Comparison of ENCODE assay signal across 11 cellular contexts in genomic region chr19:55224679-55225414, GRCh38. TPM values are rescaled to one million over a fixed set of nuclear protein-coding genes. Genes with fewer than 3 reads are reported as not detected.
"Had no signal": no experiment of that assay in that cellular context is flagged by ENCODE, and none has a peak within 500 bp of the region (broad histone marks: within the 10 kb centered on the region; RNA-seq: fewer than 3 reads in every experiment).

No MANE protein-coding gene starts in this region.

RNA-seq across cellular contexts. Expression of gene PTPRH, which starts 15.5 kb away (rescaled TPM):
- total RNA-seq: activated CD8-positive, alpha-beta memory T cell treated with anti-CD3 and anti-CD28 coated beads, Interleukin-2, amount 10 ng/mL, durations not matched to agents 7 days and 5 days; activated CD8-positive, alpha-beta T cell treated with anti-CD3 and anti-CD28 coated beads, Interleukin-2, amount 10 ng/mL, durations not matched to agents 7 days and 5 days; activated naive CD8-positive, alpha-beta T cell treated with anti-CD3 and anti-CD28 coated beads, Interleukin-2, amount 10 ng/mL, durations not matched to agents 7 days and 5 days; activated T-cell treated with anti-CD3 and anti-CD28 coated beads, Interleukin-2, amount 50 U/mL, for 72 hours; T-helper 2 cell treated with Interferon-gamma antibody and Interleukin-4, amounts not matched to agents 100 ng/mL and 5 ng/mL, for 36 hours had no signal
- polyA plus RNA-seq: immature natural killer cell, smooth muscle cell had no signal

RNA-seq across cellular contexts. Expression of gene SYT5, which starts 44.8 kb away (rescaled TPM):
- total RNA-seq: activated CD8-positive, alpha-beta memory T cell treated with anti-CD3 and anti-CD28 coated beads, Interleukin-2, amount 10 ng/mL, durations not matched to agents 7 days and 5 days; kidney; pulmonary artery endothelial cell; smooth muscle cell; T-helper 2 cell treated with Interferon-gamma antibody and Interleukin-4, amounts not matched to agents 100 ng/mL and 5 ng/mL, for 36 hours had no signal
- polyA plus RNA-seq: heart left ventricle, liver, smooth muscle cell had no signal
